Comparison of ENCODE assay signal across 8 cellular contexts in the genomic region with DNA sequence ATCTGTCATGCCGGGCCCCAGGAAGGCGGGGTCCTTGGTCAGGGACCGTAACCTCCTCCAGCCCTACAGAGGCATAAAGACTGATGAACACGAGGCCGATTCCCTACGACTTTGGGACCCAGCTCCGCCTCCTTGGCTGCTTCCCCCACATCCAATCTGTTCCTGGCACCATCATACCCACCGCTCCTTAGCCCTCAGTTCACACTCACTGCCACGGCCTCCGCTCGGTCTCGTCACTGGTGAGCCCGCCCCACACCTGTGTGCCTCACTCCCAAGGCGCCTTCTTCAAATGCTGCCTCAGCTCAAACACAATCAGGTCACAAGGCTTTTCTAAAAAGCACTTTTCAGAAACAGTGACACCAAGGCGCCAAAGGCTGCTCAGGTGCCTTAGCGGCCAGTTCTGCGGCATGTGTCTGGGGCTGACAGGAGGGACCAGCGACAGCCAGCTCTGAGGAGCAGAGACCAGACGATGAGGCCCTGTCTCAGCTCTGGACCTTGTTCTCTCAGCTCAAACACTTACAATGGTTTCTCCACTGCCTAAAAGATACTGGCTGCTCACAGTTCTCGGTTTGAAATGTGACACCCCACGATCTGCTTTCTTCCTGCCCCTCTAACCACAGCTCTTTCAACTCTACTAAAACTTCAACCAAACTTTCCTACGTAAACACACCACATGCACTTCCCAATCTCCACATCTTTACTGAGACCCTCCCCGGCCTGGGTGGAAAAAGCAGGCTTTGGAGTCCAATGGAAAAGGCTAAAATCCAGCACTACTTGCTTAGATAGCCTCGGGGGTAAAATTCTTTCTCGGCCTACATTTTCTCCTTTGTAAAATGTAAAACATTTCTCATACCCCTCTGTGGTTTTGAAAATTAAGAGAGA. TPM values are rescaled to one million over a fixed set of nuclear protein-coding genes. Genes with fewer than 3 reads are reported as not detected.
DNase-seq lines count a peak whose midpoint lies in the region; TF ChIP-seq lines count a peak whose summit lies in the region.

No MANE protein-coding gene starts in this region.

- TF ChIP-seq EP300 in stomach (IDR thresholded peaks at IDR 0.05), result no peak

- WGBS in stomach, 5 donors, result 71 to 78% (median 75%) methylated on average over 25 of the region's 25 CpGs

- H3K36me3 ChIP-seq in stomach, result peaks cover 91 to 100% (median 100%) of the 10 kb centered on the region in 4 donors
- peaks cover 36% of the 10 kb centered on the region for H3K36me3 ChIP-seq in colonic mucosa

- peak overlapping the region in 1 of 5 donors; percentile 23 for H3K27ac ChIP-seq in stomach
- no peak overlapping the region for H3K27ac ChIP-seq in colonic mucosa

- H3K27me3 ChIP-seq in stomach (no peaks in the 10 kb centered on the region), colonic mucosa (no peaks in the 10 kb centered on the region)

- H3K4me1 ChIP-seq in stomach (peaks cover 0 to 6% (median 0%) of the 10 kb centered on the region in 4 donors), colonic mucosa (no peaks in the 10 kb centered on the region)

- TF ChIP-seq CTCF in stomach (IDR thresholded peaks at IDR 0.05) (no peak), colonic mucosa (IDR thresholded peaks at IDR 0.05) (no peak)

- no peak overlapping the region for H3K4me3 ChIP-seq in stomach
- H3K4me3 ChIP-seq in colonic mucosa, result no peak overlapping the region

- TF ChIP-seq POLR2A in stomach (IDR thresholded peaks at IDR 0.05), result no peak

- no peak overlapping the region for H3K9ac ChIP-seq in colonic mucosa (ENCODE audit: low read depth in 2 of 2, low read length in 2 of 2)

- DNase-seq in DMS79 (lab: John Stamatoyannopoulos, UW), result peak; percentile 62
- DNase-seq in T-helper 9 cell, result peak; percentile 28
- DNase-seq in amniotic stem cell (lab: John Stamatoyannopoulos, UW), result peak; percentile 25
- DNase-seq in posterior vena cava (ENCODE audit: low spot score), result peak; percentile 47
- no peak for DNase-seq in GOT3 (lab: John Stamatoyannopoulos, UW)
- no peak for DNase-seq in stomach
- DNase-seq in C1 segment of cervical spinal cord (lab: John Stamatoyannopoulos, UW), result no peak
- no peak for DNase-seq in colonic mucosa

- no peaks in the 10 kb centered on the region for H3K9me3 ChIP-seq in stomach
- H3K9me3 ChIP-seq in colonic mucosa, result no peaks in the 10 kb centered on the region

- intact Hi-C loops in posterior vena cava (cut with DNase I) (no loop called here), stomach (cut with DNase I; ENCODE audit: low total_unique reads) (no loop called here), colonic mucosa (cut with DNase I) (no loop called here)

RNA-seq across cellular contexts. Expression of a gene that starts 33.2 kb away (rescaled TPM):
- total RNA-seq in posterior vena cava, result 10 to 100 TPM; 11.1 to 16.8 TPM
- 10 to 100 TPM in 4 of 5 donors, 1 to 10 TPM in 1; 1.8 to 32.4 (median 15.4) TPM for total RNA-seq in stomach
- 10 to 100 TPM; 14.9 to 17.4 (median 16.5) TPM for polyA plus RNA-seq in stomach
- 10 to 100 TPM in 1 of 2 donors, 1 to 10 TPM in 1; 7.8 to 12.2 TPM for total RNA-seq in colonic mucosa

RNA-seq across cellular contexts. Expression of a gene that starts 33.3 kb away (rescaled TPM):
- total RNA-seq in posterior vena cava (10 to 100 TPM; 46.6 to 49.5 TPM), stomach (100 to 1,000 TPM in 4 of 5 donors, 10 to 100 TPM in 1; 87.9 to 242 (median 171) TPM), colonic mucosa (10 to 100 TPM; 89.8 to 96.1 TPM)
- 1 to 10 TPM; 4.4 to 6.6 (median 5.5) TPM for polyA plus RNA-seq in stomach

Comparison
In these comparisons a context has a peak if more than half of its experiments do, and no peak if none do; other contexts are left out.
1. DNase-seq: peak in DMS79 (single experiment), T-helper 9 cell (single experiment), amniotic stem cell (single experiment) and posterior vena cava (single experiment); none in GOT3 (single experiment), stomach (single experiment), C1 segment of cervical spinal cord (0 of 14) and colonic mucosa (single experiment).